1 cellular context compared by ENCODE assay signal in the genomic region with DNA sequence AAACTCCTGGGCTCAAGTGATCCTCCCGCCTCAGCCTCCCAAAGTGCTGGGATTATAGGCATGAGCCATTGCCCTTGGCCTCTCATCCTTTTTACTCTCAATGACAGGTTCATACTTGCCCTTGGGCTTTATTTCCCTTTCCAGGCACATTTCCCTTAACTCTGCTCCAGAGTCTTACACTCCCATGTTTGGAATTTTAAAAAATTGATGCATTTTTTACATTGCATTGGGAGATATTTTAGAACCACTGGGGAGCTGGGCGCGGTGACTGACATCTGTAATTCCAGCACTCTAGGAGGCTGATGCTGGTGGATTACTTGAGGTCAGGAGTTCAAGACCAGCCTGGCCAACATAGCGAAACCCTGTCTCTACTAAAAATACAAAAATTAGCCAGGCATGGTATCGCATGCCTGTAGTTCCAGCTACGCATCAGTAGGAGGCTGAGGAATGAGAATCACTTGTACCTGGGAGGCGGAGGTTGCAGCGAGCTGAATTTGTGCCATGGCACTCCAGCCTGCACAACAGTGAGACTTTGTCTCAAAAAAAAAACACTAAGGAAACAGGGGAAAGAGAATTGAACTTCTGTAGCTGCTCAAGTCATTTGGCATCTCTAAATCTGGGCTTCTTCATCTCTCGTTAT.
TF ChIP-seq lines count a peak whose summit lies in the region.

No MANE protein-coding gene starts in this region.

TF ChIP-seq in IMR-90, 13 proteins besides CTCF, POLR2A, EP300 and RAD21 (continued from another document):
- no peak for TF ChIP-seq BHLHE40 (IDR thresholded peaks at IDR 0.05; ENCODE audit: low read depth, low read length)
- TF ChIP-seq, protein P1, sequence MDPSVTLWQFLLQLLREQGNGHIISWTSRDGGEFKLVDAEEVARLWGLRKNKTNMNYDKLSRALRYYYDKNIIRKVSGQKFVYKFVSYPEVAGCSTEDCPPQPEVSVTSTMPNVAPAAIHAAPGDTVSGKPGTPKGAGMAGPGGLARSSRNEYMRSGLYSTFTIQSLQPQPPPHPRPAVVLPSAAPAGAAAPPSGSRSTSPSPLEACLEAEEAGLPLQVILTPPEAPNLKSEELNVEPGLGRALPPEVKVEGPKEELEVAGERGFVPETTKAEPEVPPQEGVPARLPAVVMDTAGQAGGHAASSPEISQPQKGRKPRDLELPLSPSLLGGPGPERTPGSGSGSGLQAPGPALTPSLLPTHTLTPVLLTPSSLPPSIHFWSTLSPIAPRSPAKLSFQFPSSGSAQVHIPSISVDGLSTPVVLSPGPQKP (IDR thresholded peaks at IDR 0.05; ENCODE audit: borderline replicate concordance, low read depth, low read length), result no peak
- no peak for TF ChIP-seq CEBPB (IDR thresholded peaks at IDR 0.05; ENCODE audit: low read depth, low read length)
- TF ChIP-seq FOS (IDR thresholded peaks at IDR 0.05; ENCODE audit: low read depth, low read length), result no peak
- TF ChIP-seq, protein P2, sequence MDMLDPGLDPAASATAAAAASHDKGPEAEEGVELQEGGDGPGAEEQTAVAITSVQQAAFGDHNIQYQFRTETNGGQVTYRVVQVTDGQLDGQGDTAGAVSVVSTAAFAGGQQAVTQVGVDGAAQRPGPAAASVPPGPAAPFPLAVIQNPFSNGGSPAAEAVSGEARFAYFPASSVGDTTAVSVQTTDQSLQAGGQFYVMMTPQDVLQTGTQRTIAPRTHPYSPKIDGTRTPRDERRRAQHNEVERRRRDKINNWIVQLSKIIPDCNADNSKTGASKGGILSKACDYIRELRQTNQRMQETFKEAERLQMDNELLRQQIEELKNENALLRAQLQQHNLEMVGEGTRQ (IDR thresholded peaks at IDR 0.05; ENCODE audit: low read depth, low read length), result no peak
- no peak for TF ChIP-seq RCOR1 (IDR thresholded peaks at IDR 0.05; ENCODE audit: insufficient replicate concordance, low read length)
- TF ChIP-seq CHD1 (IDR thresholded peaks at IDR 0.05; ENCODE audit: low read depth, low read length), result no peak
- TF ChIP-seq MXI1 (IDR thresholded peaks at IDR 0.05; ENCODE audit: borderline replicate concordance, low read depth, low read length), result no peak
- TF ChIP-seq SMC3 (IDR thresholded peaks at IDR 0.05; ENCODE audit: low read depth, low read length), result no peak
